In the genomic region with DNA sequence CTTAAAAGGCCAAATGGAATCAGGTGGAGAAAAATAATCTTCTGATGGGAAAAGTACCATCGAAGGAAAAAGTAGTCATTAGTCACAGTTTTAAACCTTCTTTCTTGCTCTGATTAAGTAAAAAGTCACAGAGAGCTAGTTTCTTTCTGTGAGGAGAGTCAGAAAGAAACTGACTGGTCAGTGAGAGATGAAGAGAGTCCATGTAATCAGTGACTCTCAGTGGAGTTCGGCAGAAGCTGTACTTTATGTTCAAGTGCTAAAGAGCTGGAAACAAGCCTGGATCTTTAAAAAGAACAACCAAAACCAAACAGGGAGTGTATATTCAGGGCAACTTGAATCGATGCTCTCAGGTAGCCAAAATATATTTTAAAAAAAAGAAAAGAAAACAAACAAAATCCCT, we compare ENCODE assay signal across 15 cellular contexts. TPM values are rescaled to one million over a fixed set of nuclear protein-coding genes. Genes with fewer than 3 reads are reported as not detected.
DNase-seq lines count a peak whose midpoint lies in the region; ATAC-seq, FAIRE-seq and TF ChIP-seq lines count a peak whose summit lies in the region.
"Had no signal": no experiment of that assay in that cellular context is flagged by ENCODE, and none has a peak within 500 bp of the region (broad histone marks: within the 10 kb centered on the region; RNA-seq: fewer than 3 reads in every experiment).

No MANE protein-coding gene starts in this region.

- TF ChIP-seq EP300 in GM12878 (IDR thresholded peaks at IDR 0.05; ENCODE audit: borderline replicate concordance in 1 of 2, control insufficient read depth in 1 of 2, low read depth in 2 of 2, low read length in 2 of 2) = no peak

- H3K4me2 ChIP-seq in PC-3 (ENCODE audit: low read length) (no peak overlapping the region), GM12878 (ENCODE audit: control insufficient read depth, insufficient read depth) (no peak overlapping the region)
- H3K4me2 ChIP-seq: A549; BLaER1 treated with 17β-estradiol and CSF1 and Interleukin-3, amounts not matched to agents 10 nM and 100 nM had no signal

- POLR2A ChIA-PET in PC-3 (lab: Charles Lee; ENCODE audit: unreplicated experiment) = no interaction called here
- POLR2A ChIA-PET in GM12878 (lab: Charles Lee) = no interaction called here

- H3K4me3 ChIP-seq in PC-3 (ENCODE audit: low read length) (no peak overlapping the region), GM12878 (no peak overlapping the region)
- H3K4me3 ChIP-seq: A549; BLaER1 treated with 17β-estradiol and CSF1 and Interleukin-3, amounts not matched to agents 10 nM and 100 nM; HAP-1; MG63; SJSA1 had no signal

- H3K27me3 ChIP-seq in PC-3 (ENCODE audit: low read length) (no peaks in the 10 kb centered on the region), GM12878 (replicated peaks in 1 of 2; ENCODE audit: control insufficient read depth in 2 of 2, insufficient read depth in 2 of 2, low read length in 1 of 2) (peaks cover 3 to 4% of the 10 kb centered on the region in 2 experiments; a peak in 3 of 4 replicates)
- H3K27me3 ChIP-seq: BLaER1 treated with 17β-estradiol and CSF1 and Interleukin-3, amounts not matched to agents 10 nM and 100 nM; MG63; SJSA1 had no signal

- intact Hi-C loops in PC-3 (cut with micrococcal nuclease) (no loop called here), GM12878 (cut with micrococcal nuclease; ENCODE audit: unreplicated experiment) (no loop called here), left ventricle myocardium superior (cut with micrococcal nuclease) (no loop called here)

- DNase-seq in PC-3 (no peak), GM12878 (ENCODE audit: low read depth, low spot score) (no peak), left ventricle myocardium superior (no peak), superior temporal gyrus (ENCODE audit: extremely low spot score) (peak; percentile 39), NCI-H2227 treated with DMSO at 0.1 percent for 48 hours (lab: John Stamatoyannopoulos, UW) (no peak)
- DNase-seq in activated T-cell treated with anti-CD3 and anti-CD28 coated beads, Interleukin-2, amount 50 U/mL, for 48 hours = no peak
- DNase-seq: COR-L47, GOT3, NCI-H2029 had no signal

- TF ChIP-seq CTCF in PC-3 (conservative IDR thresholded peaks at IDR 0.05; ENCODE audit: low read depth, low read length) (no peak), GM12878 (IDR thresholded peaks at IDR 0.05 in 2 of 3, conservative IDR thresholded peaks at IDR 0.05 in 1 of 3; ENCODE audit: control insufficient read depth in 2 of 3, extremely low read depth in 1 of 3, insufficient read depth in 1 of 3, low read depth in 3 of 3, low read length in 3 of 3) (no peak)

- ATAC-seq in PC-3 (no peak), GM12878 (peak; percentile 40; the same call in 1 of the 3 replicates), left ventricle myocardium superior (peak; percentile 67), HG02973 (IDR thresholded peaks at IDR 0.05; ENCODE audit: unreplicated experiment) (no peak)

- H3K9ac ChIP-seq in PC-3 (ENCODE audit: low read length) (no peak overlapping the region), GM12878 (ENCODE audit: control insufficient read depth, insufficient read depth, low read length) (no peak overlapping the region)
- H3K9ac ChIP-seq: BLaER1 treated with 17β-estradiol and CSF1 and Interleukin-3, amounts not matched to agents 10 nM and 100 nM had no signal

- H3K36me3 ChIP-seq in PC-3 (ENCODE audit: low read depth, low read length) = no peaks in the 10 kb centered on the region
- H3K36me3 ChIP-seq in GM12878 (ENCODE audit: control insufficient read depth in 2 of 2, insufficient read depth in 2 of 2, low read length in 1 of 2) = no peaks in the 10 kb centered on the region
- H3K36me3 ChIP-seq: BLaER1 treated with 17β-estradiol and CSF1 and Interleukin-3, amounts not matched to agents 10 nM and 100 nM; HAP-1; MG63; SJSA1 had no signal

- H2AFZ ChIP-seq in PC-3 (ENCODE audit: low read length) = peak overlapping the region; percentile 20; the same call in 1 of the 2 replicates
- H2AFZ ChIP-seq in GM12878 (ENCODE audit: control insufficient read depth, low read depth, low read length) = no peak overlapping the region

- CTCF ChIA-PET in PC-3 (lab: Charles Lee) = interaction anchor here (0.6 kb wide), 1 partner anchor 99 kb away, joined by 3 read pairs; no protein-coding TSS in a partner anchor
- CTCF ChIA-PET in GM12878 (lab: Yijun Ruan, JAX) = interaction anchor here (0.8 to 4.9 kb wide), 14 partner anchors 12 to 302 kb away, joined by 3 to 19 read pairs (median 4); no protein-coding TSS in a partner anchor

- H4K20me1 ChIP-seq in PC-3 (ENCODE audit: low read length) (no peaks in the 10 kb centered on the region), GM12878 (ENCODE audit: control insufficient read depth, insufficient read depth) (no peaks in the 10 kb centered on the region)
- H4K20me1 ChIP-seq: BLaER1 treated with 17β-estradiol and CSF1 and Interleukin-3, amounts not matched to agents 10 nM and 100 nM had no signal

- H3K9me3 ChIP-seq in PC-3 (ENCODE audit: low read length) (no peaks in the 10 kb centered on the region), GM12878 (replicated peaks; ENCODE audit: control insufficient read depth, insufficient read depth, low read length) (peaks cover 4% of the 10 kb centered on the region; the same call in 2 of the 3 replicates)
- H3K9me3 ChIP-seq: A549, HAP-1 had no signal

- FAIRE-seq in GM12878 (lab: Jason Lieb, UNC) = no peak
- FAIRE-seq: A549 had no signal

- no peak for TF ChIP-seq RAD21 in GM12878 (IDR thresholded peaks at IDR 0.05; ENCODE audit: insufficient read depth, low read depth, low read length)

- H3F3A ChIP-seq in PC-3 (ENCODE audit: low read length, unreplicated experiment) = no peaks in the 10 kb centered on the region

- H3K27ac ChIP-seq in PC-3 (ENCODE audit: low read length) = no peak overlapping the region
- H3K27ac ChIP-seq in GM12878 (ENCODE audit: control insufficient read depth, insufficient read depth) = no peak overlapping the region
- H3K27ac ChIP-seq: A549; BLaER1 treated with 17β-estradiol and CSF1 and Interleukin-3, amounts not matched to agents 10 nM and 100 nM; SJSA1 had no signal

- H3K79me2 ChIP-seq in PC-3 (ENCODE audit: low read length) (no peaks in the 10 kb centered on the region), GM12878 (ENCODE audit: control insufficient read depth, insufficient read depth, low read length) (no peaks in the 10 kb centered on the region)

- H3K4me1 ChIP-seq in PC-3 (ENCODE audit: insufficient read depth, low read length) = peaks cover 13% of the 10 kb centered on the region
- H3K4me1 ChIP-seq in GM12878 (ENCODE audit: control insufficient read depth, insufficient read depth, low read length) = no peaks in the 10 kb centered on the region; the same call in 1 of the 2 replicates
- H3K4me1 ChIP-seq: HAP-1, SJSA1 had no signal

- 0% methylated on average over 3 of the region's 3 CpGs for WGBS in GM12878 (ENCODE audit: insufficient coverage, insufficient replicate concordance, low lambda C conversion rate, missing lambda C conversion rate)

- no TSS peak for BruUV-seq in PC-3 (replicated peaks; lab: Mats Ljungman, UMichigan)
- no TSS peak for BruUV-seq in GM12878 (replicated peaks; lab: Mats Ljungman, UMichigan)

- in situ Hi-C loops in GM12878 (cut with MboI) = no loop called here

- SMC1A ChIA-PET in GM12878 (lab: Charles Lee; ENCODE audit: uncharacterized antibody, unreplicated experiment) = interaction anchor here (0.7 to 2.2 kb wide), 14 partner anchors 14 to 496 kb away, joined by 3 to 7 read pairs (median 4); no protein-coding TSS in a partner anchor

- H3K9me2 ChIP-seq in PC-3 (replicated peaks; ENCODE audit: low read length) = no peaks in the 10 kb centered on the region

- no peak for TF ChIP-seq POLR2A in GM12878 (IDR thresholded peaks at IDR 0.05; ENCODE audit: low read depth, low read length)

- RAD21 ChIA-PET in GM12878 (lab: Charles Lee; ENCODE audit: unreplicated experiment) = interaction anchor here (1.1 to 1.4 kb wide), 2 partner anchors 37 to 222 kb away, joined by 3 to 4 read pairs; no protein-coding TSS in a partner anchor

TF ChIP-seq in GM12878, 131 proteins besides CTCF, POLR2A, EP300 and RAD21 (continues in another document):
- TF ChIP-seq BACH1 (IDR thresholded peaks at IDR 0.05; ENCODE audit: borderline replicate concordance) = no peak
- TF ChIP-seq, protein P1, sequence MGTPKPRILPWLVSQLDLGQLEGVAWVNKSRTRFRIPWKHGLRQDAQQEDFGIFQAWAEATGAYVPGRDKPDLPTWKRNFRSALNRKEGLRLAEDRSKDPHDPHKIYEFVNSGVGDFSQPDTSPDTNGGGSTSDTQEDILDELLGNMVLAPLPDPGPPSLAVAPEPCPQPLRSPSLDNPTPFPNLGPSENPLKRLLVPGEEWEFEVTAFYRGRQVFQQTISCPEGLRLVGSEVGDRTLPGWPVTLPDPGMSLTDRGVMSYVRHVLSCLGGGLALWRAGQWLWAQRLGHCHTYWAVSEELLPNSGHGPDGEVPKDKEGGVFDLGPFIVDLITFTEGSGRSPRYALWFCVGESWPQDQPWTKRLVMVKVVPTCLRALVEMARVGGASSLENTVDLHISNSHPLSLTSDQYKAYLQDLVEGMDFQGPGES (IDR thresholded peaks at IDR 0.05) = no peak
- no peak for TF ChIP-seq POLR2AphosphoS2 (IDR thresholded peaks at IDR 0.05; ENCODE audit: low read depth, low read length)

RNA-seq across cellular contexts. Expression of a gene that starts 44.5 kb away (rescaled TPM):
- total RNA-seq in PC-3 (2014; rRNA removed) (0.15 and 1.4 TPM in 2 replicates), GM12878 (2014; rRNA removed) (1.1 and 2.0 TPM in 2 replicates), GM12878 (2014; rRNA removed; fragmentation: Illumina TruSeq; extraction: Trizol) (0.54 and 0.60 TPM in 2 replicates), GM12878 (2021) (2.2 and 3.0 TPM in 2 replicates), left ventricle myocardium superior (11.1 TPM)
- 0.67 and 1.2 TPM in 2 replicates for total RNA-seq in GM12878 (2013; cell fraction: nucleolus; rRNA removed)
- 0.10 TPM for polyA plus RNA-seq in GM12878 (2011; ENCODE audit: low read depth)
- polyA plus RNA-seq in GM12878 (2011; rRNA removed) (0.15 and 0.19 TPM in 2 replicates), GM12878 (2014; fragmentation: Illumina TruSeq; extraction: Trizol) (1.1 and 2.2 TPM in 2 replicates), GM12878 (2014; fragmentation: Nextera tagmentation; extraction: Ambion mirVana) (under 1 TPM; 0.02 to 0.26 TPM), GM12878 (2014; rRNA removed) (0.94 and 1.00 TPM in 2 replicates), GM12878 (2016; fragmentation: Nextera tagmentation; extraction: Ambion mirVana) (under 1 TPM in 1 of 2 experiments, not detected in 1; 0.90 TPM)
- polyA plus RNA-seq in GM12878 (2011; cell fraction: cytosol; rRNA removed) = 0.09 and 0.40 TPM in 2 replicates
- polyA plus RNA-seq in GM12878 (2011; cell fraction: nucleus; rRNA removed) = 0.27 and 0.76 TPM in 2 replicates
- 0.14 and 0.83 TPM in 2 replicates for polyA plus RNA-seq in GM12878 (2012)
- polyA minus RNA-seq in GM12878 (2011; rRNA and poly(A)+ RNA removed) = 0.22 and 0.77 TPM in 2 replicates
- polyA minus RNA-seq in GM12878 (2011; cell fraction: cytosol; rRNA and poly(A)+ RNA removed) = not detected in 2 replicates
- polyA minus RNA-seq in GM12878 (2011; cell fraction: nucleus; rRNA and poly(A)+ RNA removed) = 0.36 and 0.48 TPM in 2 replicates

Comparison
In these comparisons a context has a peak if more than half of its experiments do, and no peak if none do; other contexts are left out.
1. ATAC-seq: peak in GM12878 (single experiment) and left ventricle myocardium superior (single experiment); none in PC-3 (single experiment) and HG02973 (single experiment).